8 cellular contexts compared by ENCODE assay signal in genomic region chr1:235917267-235917811, GRCh38. TPM values are rescaled to one million over a fixed set of nuclear protein-coding genes. Genes with fewer than 3 reads are reported as not detected.
A peak's percentile ranks its signal among the peaks of the same experiment; 100 is the strongest.
DNase-seq lines count a peak whose midpoint lies in the region; ATAC-seq, FAIRE-seq and TF ChIP-seq lines count a peak whose summit lies in the region.

No MANE protein-coding gene starts in this region.

- no peaks in the 10 kb centered on the region for H3K9me3 Mint-ChIP-seq in activated naive CD4-positive, alpha-beta T cell treated with anti-CD3 and anti-CD28 coated beads for 36 hours

- POLR2A ChIA-PET in A549 (lab: Yijun Ruan, JAX): interaction anchor here (0.6 to 1.4 kb wide), 8 partner anchors 8 to 413 kb away, joined by 3 to 21 read pairs (median 9); partner anchors contain the start of genes B3GALNT2 and LYST

- no peaks in the 10 kb centered on the region for H3K9me3 ChIP-seq in A549
- no peaks in the 10 kb centered on the region for H3K9me3 ChIP-seq in skeletal muscle tissue (ENCODE audit: control insufficient read depth in 3 of 3, low read length in 3 of 3)

- no peak overlapping the region for H3K4me3 Mint-ChIP-seq in activated naive CD4-positive, alpha-beta T cell treated with anti-CD3 and anti-CD28 coated beads for 36 hours

- no peak for TF ChIP-seq CTCF in A549 (IDR thresholded peaks at IDR 0.05)

- peaks cover 29% of the 10 kb centered on the region for H3K4me1 Mint-ChIP-seq in activated naive CD4-positive, alpha-beta T cell treated with anti-CD3 and anti-CD28 coated beads for 36 hours (ENCODE audit: low read depth)

- DNase-seq in A549 (ENCODE audit: low read depth in 1 of 2, low spot score in 1 of 2): peak; percentile 84 to 92
- DNase-seq in SIG-M5 treated with dmso at 0.1 percent for 504 hours (lab: John Stamatoyannopoulos, UW; ENCODE audit: unreplicated experiment): peak; percentile 96
- peak; percentile 88 for DNase-seq in activated naive CD4-positive, alpha-beta T cell treated with anti-CD3 and anti-CD28 coated beads for 36 hours
- peak; percentile 86 for DNase-seq in cardiac septum (ENCODE audit: low spot score)

- TF ChIP-seq RAD21 in A549 (conservative IDR thresholded peaks at IDR 0.05 in 1 of 2, IDR thresholded peaks at IDR 0.05 in 1 of 2): peak; percentile 28 to 46; a peak in 3 of 5 replicates

- H3K27ac Mint-ChIP-seq in activated naive CD4-positive, alpha-beta T cell treated with anti-CD3 and anti-CD28 coated beads for 36 hours: peak overlapping the region; percentile 82

- H3K4me1 ChIP-seq in A549 (peaks cover 58% of the 10 kb centered on the region), skeletal muscle tissue (ENCODE audit: control insufficient read depth in 3 of 3, insufficient read depth in 3 of 3, low read length in 3 of 3) (peaks cover 4 to 19% (median 9%) of the 10 kb centered on the region in 3 donors)

- H3K4me2 ChIP-seq in A549: peak overlapping the region; percentile 58

- H3K4me3 ChIP-seq in A549 (no peak overlapping the region), skeletal muscle tissue (ENCODE audit: low read length in 3 of 3) (no peak overlapping the region)

- H3K36me3 Mint-ChIP-seq in activated naive CD4-positive, alpha-beta T cell treated with anti-CD3 and anti-CD28 coated beads for 36 hours (ENCODE audit: low read depth): no peaks in the 10 kb centered on the region

- H3K36me3 ChIP-seq in skeletal muscle tissue (ENCODE audit: control insufficient read depth in 3 of 3, insufficient read depth in 3 of 3, low read length in 3 of 3): no peaks in the 10 kb centered on the region

- H3K27me3 ChIP-seq in skeletal muscle tissue (ENCODE audit: control insufficient read depth in 3 of 3, insufficient read depth in 3 of 3, low read length in 3 of 3): no peaks in the 10 kb centered on the region

- H3K9ac ChIP-seq in skeletal muscle tissue (ENCODE audit: low read depth in 1 of 3, low read length in 3 of 3): peak overlapping the region in 1 of 3 donors; percentile 40

- H3K27me3 Mint-ChIP-seq in activated naive CD4-positive, alpha-beta T cell treated with anti-CD3 and anti-CD28 coated beads for 36 hours (ENCODE audit: low read depth): no peaks in the 10 kb centered on the region

- peak overlapping the region; percentile 78 to 87 for H3K27ac ChIP-seq in A549
- peak overlapping the region; percentile 23 for H3K27ac ChIP-seq in skeletal muscle tissue (ENCODE audit: low read depth, low read length)

- peak; percentile 18 for FAIRE-seq in A549 (lab: Jason Lieb, UNC)

- no peak for TF ChIP-seq POLR2A in A549 (IDR thresholded peaks at IDR 0.05; ENCODE audit: low read length)

- CTCF ChIA-PET in A549 (lab: Yijun Ruan, JAX): interaction anchor here (0.9 to 5.6 kb wide), 11 partner anchors 8 to 404 kb away, joined by 3 to 35 read pairs (median 4); partner anchors contain the start of gene LYST
- CTCF ChIA-PET in activated naive CD4-positive, alpha-beta T cell treated with anti-CD3 and anti-CD28 coated beads for 36 hours (lab: Charles Lee): interaction anchor here (0.6 to 2.0 kb wide), 9 partner anchors 15 to 72 kb away, joined by 3 to 7 read pairs (median 3); no protein-coding TSS in a partner anchor

- peak; percentile 81 to 82; a peak in 2 of 5 replicates for TF ChIP-seq EP300 in A549 (IDR thresholded peaks at IDR 0.05)

- 3% methylated on average over 8 of the region's 8 CpGs for WGBS in A549 (ENCODE audit: missing lambda C conversion rate)

- peak; percentile 83 to 90 for ATAC-seq in A549
- peak; percentile 95 for ATAC-seq in GM18868 (IDR thresholded peaks at IDR 0.05; ENCODE audit: unreplicated experiment)
- peak; percentile 93 for ATAC-seq in HG03442 (IDR thresholded peaks at IDR 0.05; ENCODE audit: unreplicated experiment)
- ATAC-seq in HG02623 (IDR thresholded peaks at IDR 0.05; ENCODE audit: unreplicated experiment): no peak

- intact Hi-C loops in activated naive CD4-positive, alpha-beta T cell treated with anti-CD3 and anti-CD28 coated beads for 36 hours (cut with micrococcal nuclease): loop anchor here (1.0 to 10.0 kb wide), 8 partner anchors 29 to 220 kb away; partner anchors contain the start of gene NID1
- intact Hi-C loops in cardiac septum (cut with DNase I): no loop called here

TF ChIP-seq in A549, 52 proteins besides CTCF, POLR2A, EP300 and RAD21 (continues in another document):
- TF ChIP-seq SMC3 (IDR thresholded peaks at IDR 0.05) (peak; percentile 29; the same call in 1 of the 3 replicates), EHMT2 (IDR thresholded peaks at IDR 0.05; ENCODE audit: low read depth) (no peak), BHLHE40 (IDR thresholded peaks at IDR 0.05; ENCODE audit: low read depth, low read length) (no peak), SREBF2 (IDR thresholded peaks at IDR 0.05) (no peak), JUNB (IDR thresholded peaks at IDR 0.05) (peak; percentile 95), HMGXB4 (CRISPR knock-in tag; IDR thresholded peaks at IDR 0.05; ENCODE audit: borderline replicate concordance) (no peak), HEYL (CRISPR knock-in tag; IDR thresholded peaks at IDR 0.05) (no peak), MAX (IDR thresholded peaks at IDR 0.05) (peak; percentile 92), TFCP2L1 (CRISPR knock-in tag; IDR thresholded peaks at IDR 0.05) (no peak), POLR2AphosphoS2 (conservative IDR thresholded peaks at IDR 0.05; ENCODE audit: low read length) (no peak), FOSB (CRISPR knock-in tag; IDR thresholded peaks at IDR 0.05) (no peak), PBX3 (IDR thresholded peaks at IDR 0.05) (0 out of 2 replicates have a peak, but pooled peaks have one; percentile 44), CEBPB (IDR thresholded peaks at IDR 0.05) (peak; percentile 78 to 87), USF2 (IDR thresholded peaks at IDR 0.05) (peak; percentile 72; the same call in 1 of the 2 replicates), MAZ (IDR thresholded peaks at IDR 0.05; ENCODE audit: borderline replicate concordance, low read depth, low read length) (no peak), FOSL2 (IDR thresholded peaks at IDR 0.05) (peak; percentile 90), FOSL2 (CRISPR knock-in tag; IDR thresholded peaks at IDR 0.05) (peak; percentile 88), BCL3 (IDR thresholded peaks at IDR 0.05) (peak; percentile 66; the same call in 1 of the 3 replicates), GATA3 (IDR thresholded peaks at IDR 0.05; ENCODE audit: borderline replicate concordance) (peak; percentile 83), RCOR1 (IDR thresholded peaks at IDR 0.05; ENCODE audit: low read depth, low read length) (no peak), ZC3H11A (IDR thresholded peaks at IDR 0.05) (no peak), KDM1A (IDR thresholded peaks at IDR 0.05; ENCODE audit: low read depth) (peak; percentile 90), HOXB5 (CRISPR knock-in tag; IDR thresholded peaks at IDR 0.05) (no peak)

RNA-seq across cellular contexts. Expression of gene LYST, which starts 50.6 kb away (rescaled TPM):
- polyA plus RNA-seq in A549 (2011; rRNA removed) (9.4 and 10.9 TPM in 2 replicates), A549 (2017; fragmentation: RNase III; extraction: RNeasy Plus Mini Kit Qiagen cat#74134 plus additional on column Dnase treatment) (2.0 to 2.5 TPM (median 2.2 TPM) in 3 replicates)
- 1.6 and 1.7 TPM in 2 replicates for polyA plus RNA-seq in A549 (2012; cell fraction: cytosol; rRNA removed)
- 2.0 and 3.2 TPM in 2 replicates for polyA plus RNA-seq in A549 (2012; cell fraction: nucleus; rRNA removed)
- polyA minus RNA-seq in A549 (2011; rRNA and poly(A)+ RNA removed): 12.9 and 15.1 TPM in 2 replicates
- total RNA-seq in activated naive CD4-positive, alpha-beta T cell treated with anti-CD3 and anti-CD28 coated beads for 36 hours: 10 to 100 TPM; 19.0 to 21.1 TPM
- total RNA-seq in cardiac septum (15.4 TPM), skeletal muscle tissue (24.5 TPM)
